In genomic region chr5:176536132-176536901, GRCh38 we compare ENCODE assay signal across 1 cellular context.
TF ChIP-seq lines count a peak whose summit lies in the region.

No MANE protein-coding gene starts in this region.

TF ChIP-seq in HepG2, 621 proteins besides CTCF, POLR2A, EP300 and RAD21 (continues in another document):
- no peak for TF ChIP-seq CREB3 (CRISPR knock-in tag; IDR thresholded peaks at IDR 0.05)
- no peak for TF ChIP-seq POGZ (CRISPR knock-in tag; IDR thresholded peaks at IDR 0.05)
- TF ChIP-seq MXD3 (CRISPR knock-in tag; IDR thresholded peaks at IDR 0.05), result peak; percentile 53; the same call in 1 of the 2 replicates
- peak; percentile 49 for TF ChIP-seq ARID4A (CRISPR knock-in tag; IDR thresholded peaks at IDR 0.05; ENCODE audit: borderline replicate concordance)
- TF ChIP-seq EHMT2 (IDR thresholded peaks at IDR 0.05; ENCODE audit: borderline replicate concordance, low read depth, low read length), result no peak
- TF ChIP-seq KAT8 (CRISPR knock-in tag; IDR thresholded peaks at IDR 0.05), result no peak
- TF ChIP-seq REL (CRISPR knock-in tag; conservative IDR thresholded peaks at IDR 0.05), result no peak
- TF ChIP-seq THRA (CRISPR knock-in tag; IDR thresholded peaks at IDR 0.05; ENCODE audit: borderline replicate concordance), result no peak
- TF ChIP-seq ZNF616 (CRISPR knock-in tag; IDR thresholded peaks at IDR 0.05; ENCODE audit: low read depth), result no peak
- peak; percentile 94 for TF ChIP-seq MAX (IDR thresholded peaks at IDR 0.05)
- TF ChIP-seq CC2D1A (CRISPR knock-in tag; IDR thresholded peaks at IDR 0.05), result no peak
- TF ChIP-seq PHB2 (IDR thresholded peaks at IDR 0.05; ENCODE audit: partially characterized antibody), result no peak
- no peak for TF ChIP-seq REPIN1 (CRISPR knock-in tag; IDR thresholded peaks at IDR 0.05; ENCODE audit: borderline replicate concordance, low read depth)
- peak; percentile 48; the same call in 1 of the 2 replicates for TF ChIP-seq SOX13 (IDR thresholded peaks at IDR 0.05)
- TF ChIP-seq SOX13 (CRISPR knock-in tag; conservative IDR thresholded peaks at IDR 0.05 in 1 of 2, IDR thresholded peaks at IDR 0.05 in 1 of 2), result no peak; a peak in 1 of 4 replicates
- peak; percentile 2; the same call in 1 of the 2 replicates for TF ChIP-seq ZGPAT (CRISPR knock-in tag; IDR thresholded peaks at IDR 0.05)
- no peak for TF ChIP-seq MZF1 (CRISPR knock-in tag; IDR thresholded peaks at IDR 0.05; ENCODE audit: borderline replicate concordance)
- TF ChIP-seq ZNF17 (CRISPR knock-in tag; IDR thresholded peaks at IDR 0.05), result no peak
- TF ChIP-seq GATAD1 (CRISPR knock-in tag; IDR thresholded peaks at IDR 0.05), result no peak
- TF ChIP-seq GATAD2A (CRISPR knock-in tag; IDR thresholded peaks at IDR 0.05), result no peak
- TF ChIP-seq MXD1 (CRISPR knock-in tag; IDR thresholded peaks at IDR 0.05), result peak; percentile 22; the same call in 1 of the 2 replicates
- no peak for TF ChIP-seq CHD4 (IDR thresholded peaks at IDR 0.05; ENCODE audit: borderline replicate concordance, low read length)
- TF ChIP-seq ZNF784 (CRISPR knock-in tag; IDR thresholded peaks at IDR 0.05; ENCODE audit: borderline replicate concordance), result no peak
- peak; percentile 59 for TF ChIP-seq AGO2 (optimal IDR thresholded peaks at IDR 0.05; ENCODE audit: low read depth, low read length)
- 0 out of 2 replicates have a peak, but pooled peaks have one; percentile 24 for TF ChIP-seq ZBTB39 (CRISPR knock-in tag; IDR thresholded peaks at IDR 0.05)
- no peak for TF ChIP-seq RNF219 (CRISPR knock-in tag; IDR thresholded peaks at IDR 0.05)
- TF ChIP-seq IKZF5 (CRISPR knock-in tag; IDR thresholded peaks at IDR 0.05), result peak; percentile 15; the same call in 1 of the 2 replicates
- no peak for TF ChIP-seq ZBTB37 (CRISPR knock-in tag; IDR thresholded peaks at IDR 0.05)
- TF ChIP-seq NCOA5 (CRISPR knock-in tag; IDR thresholded peaks at IDR 0.05), result no peak
- peak in 1 of 2 experiments; percentile 24; a peak in 1 of 4 replicates for TF ChIP-seq REST (IDR thresholded peaks at IDR 0.05; ENCODE audit: borderline replicate concordance in 1 of 2, low read depth in 1 of 2, low read length in 2 of 2)
- TF ChIP-seq PHF8 (CRISPR knock-in tag; IDR thresholded peaks at IDR 0.05), result peak; percentile 54
- no peak; the same call in 1 of the 2 replicates for TF ChIP-seq ARHGAP35 (CRISPR knock-in tag; IDR thresholded peaks at IDR 0.05; ENCODE audit: borderline replicate concordance)
- TF ChIP-seq ZNF10 (CRISPR knock-in tag; IDR thresholded peaks at IDR 0.05; ENCODE audit: borderline replicate concordance, low read depth), result no peak
- no peak for TF ChIP-seq ETV5 (CRISPR knock-in tag; IDR thresholded peaks at IDR 0.05; ENCODE audit: borderline replicate concordance)
- no peak; the same call in 1 of the 2 replicates for TF ChIP-seq HOXA5 (CRISPR knock-in tag; IDR thresholded peaks at IDR 0.05)
- TF ChIP-seq U2AF1 (optimal IDR thresholded peaks at IDR 0.05; ENCODE audit: low read depth, low read length), result peak; percentile 30
- no peak for TF ChIP-seq ZNF543 (CRISPR knock-in tag; IDR thresholded peaks at IDR 0.05)
